ENCODE assay signal across 8 cellular contexts in genomic region chr10:116848912-116849270, GRCh38. TPM values are rescaled to one million over a fixed set of nuclear protein-coding genes. Genes with fewer than 3 reads are reported as not detected.
DNase-seq lines count a peak whose midpoint lies in the region; ATAC-seq lines count a peak whose summit lies in the region.

No MANE protein-coding gene starts in this region.

- peak overlapping the region; percentile 45 for H2BK120ac ChIP-seq in mesenchymal stem cell (ENCODE audit: low read depth, low read length)

- no peaks in the 10 kb centered on the region for H3K36me3 Mint-ChIP-seq in activated naive CD8-positive, alpha-beta T cell
- H3K36me3 Mint-ChIP-seq in activated naive CD8-positive, alpha-beta T cell treated with anti-CD3 and anti-CD28 coated beads, Interleukin-2, amount 50 U/mL, for 24 hours (ENCODE audit: low read depth) = no peaks in the 10 kb centered on the region

- peak overlapping the region in 1 of 2 experiments; percentile 35 for H3K4ac ChIP-seq in mesenchymal stem cell (ENCODE audit: low read depth in 1 of 2, low read length in 2 of 2)

- peaks cover 48% of the 10 kb centered on the region for H3K27me3 Mint-ChIP-seq in activated naive CD8-positive, alpha-beta T cell
- H3K27me3 Mint-ChIP-seq in activated naive CD8-positive, alpha-beta T cell treated with anti-CD3 and anti-CD28 coated beads, Interleukin-2, amount 50 U/mL, for 24 hours = peaks cover 60% of the 10 kb centered on the region

- H3K4me1 ChIP-seq in mesenchymal stem cell (ENCODE audit: control insufficient read depth, insufficient read depth, low read depth, low read length) (peaks cover 15% of the 10 kb centered on the region), aorta (ENCODE audit: control insufficient read depth in 1 of 2, insufficient read depth in 2 of 2, low read length in 2 of 2) (no peaks in the 10 kb centered on the region)

- peaks cover 5% of the 10 kb centered on the region for H3K79me1 ChIP-seq in mesenchymal stem cell (replicated peaks; ENCODE audit: low read length, poor library complexity, severe bottlenecking)

- H3K4me3 ChIP-seq in mesenchymal stem cell (ENCODE audit: insufficient read depth in 1 of 2, low read depth in 1 of 2, low read length in 2 of 2) = peak overlapping the region; percentile 79 to 91
- H3K4me3 ChIP-seq in aorta (ENCODE audit: low read length in 2 of 2) = peak overlapping the region; percentile 69

- no peak overlapping the region for H2AK5ac ChIP-seq in mesenchymal stem cell (ENCODE audit: low read length, severe bottlenecking)

- H3K27me3 ChIP-seq in mesenchymal stem cell (ENCODE audit: control insufficient read depth in 1 of 2, insufficient read depth in 1 of 2, low read length in 2 of 2) = no peaks in the 10 kb centered on the region
- H3K27me3 ChIP-seq in aorta (ENCODE audit: control insufficient read depth in 1 of 2, insufficient read depth in 2 of 2, low read length in 1 of 2) = no peaks in the 10 kb centered on the region

- H3K9ac ChIP-seq in mesenchymal stem cell (ENCODE audit: low read length) = peak overlapping the region; percentile 91

- H3K27ac ChIP-seq in cingulate gyrus (ENCODE audit: low read depth, low read length) = peak overlapping the region; percentile 78
- H3K27ac ChIP-seq in mesenchymal stem cell (ENCODE audit: low read length, poor library complexity, severe bottlenecking) = peak overlapping the region; percentile 88
- H3K27ac ChIP-seq in aorta (ENCODE audit: low read depth in 1 of 2, low read length in 2 of 2) = no peak overlapping the region

- H4K8ac ChIP-seq in mesenchymal stem cell (ENCODE audit: low read length) = peak overlapping the region; percentile 83

- H3K14ac ChIP-seq in mesenchymal stem cell (ENCODE audit: low read length in 2 of 2) = no peak overlapping the region

- H2BK15ac ChIP-seq in mesenchymal stem cell (ENCODE audit: low read depth, poor library complexity, severe bottlenecking) = peak overlapping the region; percentile 49

- H3K4me1 Mint-ChIP-seq in activated naive CD8-positive, alpha-beta T cell (ENCODE audit: low read depth) = peaks cover 19% of the 10 kb centered on the region
- peaks cover 4% of the 10 kb centered on the region for H3K4me1 Mint-ChIP-seq in activated naive CD8-positive, alpha-beta T cell treated with anti-CD3 and anti-CD28 coated beads, Interleukin-2, amount 50 U/mL, for 24 hours

- H3K18ac ChIP-seq in mesenchymal stem cell (ENCODE audit: low read depth in 1 of 2, low read length in 2 of 2) = peak overlapping the region; percentile 54 to 55

- H3K9me3 ChIP-seq in mesenchymal stem cell (ENCODE audit: control insufficient read depth, low read length) (no peaks in the 10 kb centered on the region), aorta (ENCODE audit: control insufficient read depth, low read length) (no peaks in the 10 kb centered on the region)

- H2AFZ ChIP-seq in mesenchymal stem cell (ENCODE audit: low read depth, low read length) = peak overlapping the region; percentile 73

- H3K9me3 Mint-ChIP-seq in activated naive CD8-positive, alpha-beta T cell (ENCODE audit: low read depth) = no peaks in the 10 kb centered on the region
- H3K9me3 Mint-ChIP-seq in activated naive CD8-positive, alpha-beta T cell treated with anti-CD3 and anti-CD28 coated beads, Interleukin-2, amount 50 U/mL, for 24 hours = no peaks in the 10 kb centered on the region

- H2BK5ac ChIP-seq in mesenchymal stem cell (ENCODE audit: low read depth, low read length, poor library complexity, severe bottlenecking) = no peak overlapping the region

- H3K27ac Mint-ChIP-seq in activated naive CD8-positive, alpha-beta T cell = no peak overlapping the region
- H3K27ac Mint-ChIP-seq in activated naive CD8-positive, alpha-beta T cell treated with anti-CD3 and anti-CD28 coated beads, Interleukin-2, amount 50 U/mL, for 24 hours = no peak overlapping the region

- peak overlapping the region; percentile 83 for H3K4me2 ChIP-seq in mesenchymal stem cell (ENCODE audit: low read length, poor library complexity, severe bottlenecking)

- no peak overlapping the region for H2BK12ac ChIP-seq in mesenchymal stem cell (ENCODE audit: low read length in 2 of 2)

- DNase-seq in activated naive CD8-positive, alpha-beta T cell treated with anti-CD3 and anti-CD28 coated beads, Interleukin-2, amount 50 U/mL, for 24 hours = no peak
- DNase-seq in mesenchymal stem cell = no peak
- DNase-seq in aorta = peak; percentile 45 to 76
- no peak for DNase-seq in MV-4-11 (lab: John Stamatoyannopoulos, UW)
- DNase-seq in activated effector memory CD4-positive, alpha-beta T cell treated with Interleukin-2 at 50 U/mL for 16 hours = no peak

- WGBS in mesenchymal stem cell = 3% methylated on average over 25 of the region's 25 CpGs
- WGBS in aorta, 2 donors = 2% methylated on average over 25 of the region's 25 CpGs

- ATAC-seq in activated naive CD8-positive, alpha-beta T cell treated with anti-CD3 and anti-CD28 coated beads, Interleukin-2, amount 50 U/mL, for 24 hours = no peak
- ATAC-seq in aorta (ENCODE audit: low FRiP score) (no peak), GM21367 (IDR thresholded peaks at IDR 0.05; ENCODE audit: unreplicated experiment) (no peak)

- H4K91ac ChIP-seq in mesenchymal stem cell (ENCODE audit: low read length) = peak overlapping the region; percentile 37

- peak overlapping the region; percentile 51 for H3K4me3 Mint-ChIP-seq in activated naive CD8-positive, alpha-beta T cell
- H3K4me3 Mint-ChIP-seq in activated naive CD8-positive, alpha-beta T cell treated with anti-CD3 and anti-CD28 coated beads, Interleukin-2, amount 50 U/mL, for 24 hours = no peak overlapping the region

- intact Hi-C loops in aorta (cut with DNase I) = loop anchor here in 1 of 2 donors (2.0 kb wide), 1 partner anchor 40 kb away; no protein-coding TSS in a partner anchor

- peak overlapping the region; percentile 14 to 66 for H3K23ac ChIP-seq in mesenchymal stem cell (ENCODE audit: low read length in 2 of 2)

- H3K36me3 ChIP-seq in mesenchymal stem cell (ENCODE audit: control insufficient read depth in 1 of 2, insufficient read depth in 2 of 2, low read depth in 1 of 2, low read length in 2 of 2) (no peaks in the 10 kb centered on the region), aorta (ENCODE audit: control insufficient read depth in 1 of 2, insufficient read depth in 2 of 2, low read length in 1 of 2) (no peaks in the 10 kb centered on the region)

RNA-seq across cellular contexts. Expression of gene ENO4, which starts 0.4 kb away (rescaled TPM):
- polyA plus RNA-seq in mesenchymal stem cell (2013, experiment 1 of 2) = 0.18 TPM
- polyA plus RNA-seq in mesenchymal stem cell (2013, experiment 2 of 2) = 0.05 TPM
- total RNA-seq in aorta = under 1 TPM in 1 of 2 donors, not detected in 1; 0.51 TPM
- under 1 TPM in 1 of 2 donors, not detected in 1; 0.41 TPM for polyA plus RNA-seq in aorta

Comparison
In these comparisons a context has a peak if more than half of its experiments do, and no peak if none do; other contexts are left out.
1. DNase-seq: peak in aorta (2 of 2); none in activated naive CD8-positive, alpha-beta T cell treated with anti-CD3 and anti-CD28 coated beads, Interleukin-2, amount 50 U/mL, for 24 hours (single experiment), mesenchymal stem cell (single experiment), MV-4-11 (single experiment) and activated effector memory CD4-positive, alpha-beta T cell treated with Interleukin-2 at 50 U/mL for 16 hours (single experiment).
2. H3K27ac ChIP-seq: peak in cingulate gyrus (single experiment) and mesenchymal stem cell (single experiment); none in aorta (0 of 2).